In the genomic region with DNA sequence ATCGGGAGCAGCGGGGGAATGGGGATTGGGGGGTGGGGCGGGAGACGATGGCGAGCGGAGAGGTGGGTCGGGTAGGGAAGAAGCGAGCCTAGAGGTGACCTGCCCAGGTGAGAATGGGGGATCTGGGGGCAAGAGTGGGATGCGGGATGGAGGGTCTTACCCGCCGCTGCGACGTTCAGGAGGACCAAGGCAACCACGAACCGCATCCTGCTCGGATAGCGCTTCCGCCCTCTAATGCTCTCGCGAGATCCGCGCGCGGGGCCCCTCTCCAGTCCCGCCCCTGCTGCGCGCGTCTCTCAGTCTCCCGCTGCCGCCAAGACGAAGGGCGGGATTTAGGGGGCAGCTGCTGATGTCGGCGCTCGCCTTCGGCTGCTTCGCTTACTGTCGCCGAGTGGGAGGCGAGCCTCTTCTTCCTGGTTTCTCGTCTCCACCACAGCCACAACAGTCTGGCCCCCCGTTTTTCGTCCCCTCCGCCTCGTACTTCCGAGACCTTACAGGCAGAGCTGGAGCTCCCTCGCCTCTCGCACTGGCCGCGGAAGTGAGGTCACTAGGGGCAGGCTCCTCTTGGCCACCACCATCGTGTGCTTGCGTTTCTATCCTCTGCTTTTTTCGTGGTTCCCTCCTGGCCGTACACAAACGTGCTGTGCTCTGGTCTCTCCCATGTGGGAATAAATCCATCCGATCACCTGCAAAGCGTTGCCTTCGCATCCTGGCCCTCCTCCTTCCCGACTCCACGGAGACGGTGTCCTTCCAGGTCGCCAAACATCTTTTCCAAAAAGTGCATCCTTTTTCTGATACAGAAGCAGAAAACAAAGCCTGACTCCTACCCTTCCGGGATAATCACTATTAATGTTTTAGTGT, we compare ENCODE assay signal across 1 cellular context.
TF ChIP-seq lines count a peak whose summit lies in the region.

A gene (minus strand): TSS at position 233 of the 861 bp plus-strand sequence. CDS start 27 bp downstream, at position 206.

TF ChIP-seq in GM12878, 131 proteins besides CTCF, POLR2A, EP300 and RAD21 (continued from another document and continues in another):
- TF ChIP-seq, protein P1, sequence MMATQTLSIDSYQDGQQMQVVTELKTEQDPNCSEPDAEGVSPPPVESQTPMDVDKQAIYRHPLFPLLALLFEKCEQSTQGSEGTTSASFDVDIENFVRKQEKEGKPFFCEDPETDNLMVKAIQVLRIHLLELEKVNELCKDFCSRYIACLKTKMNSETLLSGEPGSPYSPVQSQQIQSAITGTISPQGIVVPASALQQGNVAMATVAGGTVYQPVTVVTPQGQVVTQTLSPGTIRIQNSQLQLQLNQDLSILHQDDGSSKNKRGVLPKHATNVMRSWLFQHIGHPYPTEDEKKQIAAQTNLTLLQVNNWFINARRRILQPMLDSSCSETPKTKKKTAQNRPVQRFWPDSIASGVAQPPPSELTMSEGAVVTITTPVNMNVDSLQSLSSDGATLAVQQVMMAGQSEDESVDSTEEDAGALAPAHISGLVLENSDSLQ (IDR thresholded peaks at IDR 0.05): peak; percentile 64
- 0 out of 2 replicates have a peak, but pooled peaks have one; percentile 48 for TF ChIP-seq TBL1XR1 (IDR thresholded peaks at IDR 0.05; ENCODE audit: low read depth, low read length)
- no peak for TF ChIP-seq NFIC (IDR thresholded peaks at IDR 0.05; ENCODE audit: low read depth, low read length)
- TF ChIP-seq, protein P2, sequence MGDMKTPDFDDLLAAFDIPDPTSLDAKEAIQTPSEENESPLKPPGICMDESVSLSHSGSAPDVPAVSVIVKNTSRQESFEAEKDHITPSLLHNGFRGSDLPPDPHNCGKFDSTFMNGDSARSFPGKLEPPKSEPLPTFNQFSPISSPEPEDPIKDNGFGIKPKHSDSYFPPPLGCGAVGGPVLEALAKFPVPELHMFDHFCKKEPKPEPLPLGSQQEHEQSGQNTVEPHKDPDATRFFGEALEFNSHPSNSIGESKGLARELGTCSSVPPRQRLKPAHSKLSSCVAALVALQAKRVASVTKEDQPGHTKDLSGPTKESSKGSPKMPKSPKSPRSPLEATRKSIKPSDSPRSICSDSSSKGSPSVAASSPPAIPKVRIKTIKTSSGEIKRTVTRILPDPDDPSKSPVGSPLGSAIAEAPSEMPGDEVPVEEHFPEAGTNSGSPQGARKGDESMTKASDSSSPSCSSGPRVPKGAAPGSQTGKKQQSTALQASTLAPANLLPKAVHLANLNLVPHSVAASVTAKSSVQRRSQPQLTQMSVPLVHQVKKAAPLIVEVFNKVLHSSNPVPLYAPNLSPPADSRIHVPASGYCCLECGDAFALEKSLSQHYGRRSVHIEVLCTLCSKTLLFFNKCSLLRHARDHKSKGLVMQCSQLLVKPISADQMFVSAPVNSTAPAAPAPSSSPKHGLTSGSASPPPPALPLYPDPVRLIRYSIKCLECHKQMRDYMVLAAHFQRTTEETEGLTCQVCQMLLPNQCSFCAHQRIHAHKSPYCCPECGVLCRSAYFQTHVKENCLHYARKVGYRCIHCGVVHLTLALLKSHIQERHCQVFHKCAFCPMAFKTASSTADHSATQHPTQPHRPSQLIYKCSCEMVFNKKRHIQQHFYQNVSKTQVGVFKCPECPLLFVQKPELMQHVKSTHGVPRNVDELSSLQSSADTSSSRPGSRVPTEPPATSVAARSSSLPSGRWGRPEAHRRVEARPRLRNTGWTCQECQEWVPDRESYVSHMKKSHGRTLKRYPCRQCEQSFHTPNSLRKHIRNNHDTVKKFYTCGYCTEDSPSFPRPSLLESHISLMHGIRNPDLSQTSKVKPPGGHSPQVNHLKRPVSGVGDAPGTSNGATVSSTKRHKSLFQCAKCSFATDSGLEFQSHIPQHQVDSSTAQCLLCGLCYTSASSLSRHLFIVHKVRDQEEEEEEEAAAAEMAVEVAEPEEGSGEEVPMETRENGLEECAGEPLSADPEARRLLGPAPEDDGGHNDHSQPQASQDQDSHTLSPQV (IDR thresholded peaks at IDR 0.05): no peak
- TF ChIP-seq NR2C2 (IDR thresholded peaks at IDR 0.05; ENCODE audit: borderline replicate concordance, control insufficient read depth, insufficient read length, low read depth): no peak
- TF ChIP-seq MXI1 (IDR thresholded peaks at IDR 0.05; ENCODE audit: low read depth, low read length): peak; percentile 80
- TF ChIP-seq ATF7 (IDR thresholded peaks at IDR 0.05; ENCODE audit: low read depth): peak; percentile 88
- TF ChIP-seq SUPT20H (IDR thresholded peaks at IDR 0.05; ENCODE audit: borderline replicate concordance, control insufficient read depth, low read depth, low read length): no peak
- TF ChIP-seq TCF3 (IDR thresholded peaks at IDR 0.05; ENCODE audit: borderline replicate concordance, insufficient read depth, low read depth, low read length): 0 out of 2 replicates have a peak, but pooled peaks have one; percentile 63
- peak; percentile 69 for TF ChIP-seq GABPA (IDR thresholded peaks at IDR 0.05; ENCODE audit: low read depth)
- TF ChIP-seq NFXL1 (IDR thresholded peaks at IDR 0.05; ENCODE audit: borderline replicate concordance): no peak
- TF ChIP-seq, protein P3, sequence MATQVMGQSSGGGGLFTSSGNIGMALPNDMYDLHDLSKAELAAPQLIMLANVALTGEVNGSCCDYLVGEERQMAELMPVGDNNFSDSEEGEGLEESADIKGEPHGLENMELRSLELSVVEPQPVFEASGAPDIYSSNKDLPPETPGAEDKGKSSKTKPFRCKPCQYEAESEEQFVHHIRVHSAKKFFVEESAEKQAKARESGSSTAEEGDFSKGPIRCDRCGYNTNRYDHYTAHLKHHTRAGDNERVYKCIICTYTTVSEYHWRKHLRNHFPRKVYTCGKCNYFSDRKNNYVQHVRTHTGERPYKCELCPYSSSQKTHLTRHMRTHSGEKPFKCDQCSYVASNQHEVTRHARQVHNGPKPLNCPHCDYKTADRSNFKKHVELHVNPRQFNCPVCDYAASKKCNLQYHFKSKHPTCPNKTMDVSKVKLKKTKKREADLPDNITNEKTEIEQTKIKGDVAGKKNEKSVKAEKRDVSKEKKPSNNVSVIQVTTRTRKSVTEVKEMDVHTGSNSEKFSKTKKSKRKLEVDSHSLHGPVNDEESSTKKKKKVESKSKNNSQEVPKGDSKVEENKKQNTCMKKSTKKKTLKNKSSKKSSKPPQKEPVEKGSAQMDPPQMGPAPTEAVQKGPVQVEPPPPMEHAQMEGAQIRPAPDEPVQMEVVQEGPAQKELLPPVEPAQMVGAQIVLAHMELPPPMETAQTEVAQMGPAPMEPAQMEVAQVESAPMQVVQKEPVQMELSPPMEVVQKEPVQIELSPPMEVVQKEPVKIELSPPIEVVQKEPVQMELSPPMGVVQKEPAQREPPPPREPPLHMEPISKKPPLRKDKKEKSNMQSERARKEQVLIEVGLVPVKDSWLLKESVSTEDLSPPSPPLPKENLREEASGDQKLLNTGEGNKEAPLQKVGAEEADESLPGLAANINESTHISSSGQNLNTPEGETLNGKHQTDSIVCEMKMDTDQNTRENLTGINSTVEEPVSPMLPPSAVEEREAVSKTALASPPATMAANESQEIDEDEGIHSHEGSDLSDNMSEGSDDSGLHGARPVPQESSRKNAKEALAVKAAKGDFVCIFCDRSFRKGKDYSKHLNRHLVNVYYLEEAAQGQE (IDR thresholded peaks at IDR 0.05; ENCODE audit: low read depth, low read length): 0 out of 2 replicates have a peak, but pooled peaks have one; percentile 13
- peak; percentile 95 for TF ChIP-seq CBFB (IDR thresholded peaks at IDR 0.05; ENCODE audit: low read depth)
- TF ChIP-seq, protein P4, sequence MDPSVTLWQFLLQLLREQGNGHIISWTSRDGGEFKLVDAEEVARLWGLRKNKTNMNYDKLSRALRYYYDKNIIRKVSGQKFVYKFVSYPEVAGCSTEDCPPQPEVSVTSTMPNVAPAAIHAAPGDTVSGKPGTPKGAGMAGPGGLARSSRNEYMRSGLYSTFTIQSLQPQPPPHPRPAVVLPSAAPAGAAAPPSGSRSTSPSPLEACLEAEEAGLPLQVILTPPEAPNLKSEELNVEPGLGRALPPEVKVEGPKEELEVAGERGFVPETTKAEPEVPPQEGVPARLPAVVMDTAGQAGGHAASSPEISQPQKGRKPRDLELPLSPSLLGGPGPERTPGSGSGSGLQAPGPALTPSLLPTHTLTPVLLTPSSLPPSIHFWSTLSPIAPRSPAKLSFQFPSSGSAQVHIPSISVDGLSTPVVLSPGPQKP (IDR thresholded peaks at IDR 0.05; ENCODE audit: low read depth, low read length): no peak; the same call in 1 of the 2 replicates
- TF ChIP-seq, protein P5, sequence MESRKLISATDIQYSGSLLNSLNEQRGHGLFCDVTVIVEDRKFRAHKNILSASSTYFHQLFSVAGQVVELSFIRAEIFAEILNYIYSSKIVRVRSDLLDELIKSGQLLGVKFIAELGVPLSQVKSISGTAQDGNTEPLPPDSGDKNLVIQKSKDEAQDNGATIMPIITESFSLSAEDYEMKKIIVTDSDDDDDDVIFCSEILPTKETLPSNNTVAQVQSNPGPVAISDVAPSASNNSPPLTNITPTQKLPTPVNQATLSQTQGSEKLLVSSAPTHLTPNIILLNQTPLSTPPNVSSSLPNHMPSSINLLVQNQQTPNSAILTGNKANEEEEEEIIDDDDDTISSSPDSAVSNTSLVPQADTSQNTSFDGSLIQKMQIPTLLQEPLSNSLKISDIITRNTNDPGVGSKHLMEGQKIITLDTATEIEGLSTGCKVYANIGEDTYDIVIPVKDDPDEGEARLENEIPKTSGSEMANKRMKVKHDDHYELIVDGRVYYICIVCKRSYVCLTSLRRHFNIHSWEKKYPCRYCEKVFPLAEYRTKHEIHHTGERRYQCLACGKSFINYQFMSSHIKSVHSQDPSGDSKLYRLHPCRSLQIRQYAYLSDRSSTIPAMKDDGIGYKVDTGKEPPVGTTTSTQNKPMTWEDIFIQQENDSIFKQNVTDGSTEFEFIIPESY (IDR thresholded peaks at IDR 0.05): no peak
- TF ChIP-seq, protein P6, sequence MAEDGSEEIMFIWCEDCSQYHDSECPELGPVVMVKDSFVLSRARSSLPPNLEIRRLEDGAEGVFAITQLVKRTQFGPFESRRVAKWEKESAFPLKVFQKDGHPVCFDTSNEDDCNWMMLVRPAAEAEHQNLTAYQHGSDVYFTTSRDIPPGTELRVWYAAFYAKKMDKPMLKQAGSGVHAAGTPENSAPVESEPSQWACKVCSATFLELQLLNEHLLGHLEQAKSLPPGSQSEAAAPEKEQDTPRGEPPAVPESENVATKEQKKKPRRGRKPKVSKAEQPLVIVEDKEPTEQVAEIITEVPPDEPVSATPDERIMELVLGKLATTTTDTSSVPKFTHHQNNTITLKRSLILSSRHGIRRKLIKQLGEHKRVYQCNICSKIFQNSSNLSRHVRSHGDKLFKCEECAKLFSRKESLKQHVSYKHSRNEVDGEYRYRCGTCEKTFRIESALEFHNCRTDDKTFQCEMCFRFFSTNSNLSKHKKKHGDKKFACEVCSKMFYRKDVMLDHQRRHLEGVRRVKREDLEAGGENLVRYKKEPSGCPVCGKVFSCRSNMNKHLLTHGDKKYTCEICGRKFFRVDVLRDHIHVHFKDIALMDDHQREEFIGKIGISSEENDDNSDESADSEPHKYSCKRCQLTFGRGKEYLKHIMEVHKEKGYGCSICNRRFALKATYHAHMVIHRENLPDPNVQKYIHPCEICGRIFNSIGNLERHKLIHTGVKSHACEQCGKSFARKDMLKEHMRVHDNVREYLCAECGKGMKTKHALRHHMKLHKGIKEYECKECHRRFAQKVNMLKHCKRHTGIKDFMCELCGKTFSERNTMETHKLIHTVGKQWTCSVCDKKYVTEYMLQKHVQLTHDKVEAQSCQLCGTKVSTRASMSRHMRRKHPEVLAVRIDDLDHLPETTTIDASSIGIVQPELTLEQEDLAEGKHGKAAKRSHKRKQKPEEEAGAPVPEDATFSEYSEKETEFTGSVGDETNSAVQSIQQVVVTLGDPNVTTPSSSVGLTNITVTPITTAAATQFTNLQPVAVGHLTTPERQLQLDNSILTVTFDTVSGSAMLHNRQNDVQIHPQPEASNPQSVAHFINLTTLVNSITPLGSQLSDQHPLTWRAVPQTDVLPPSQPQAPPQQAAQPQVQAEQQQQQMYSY (CRISPR knock-in tag; IDR thresholded peaks at IDR 0.05): no peak
- TF ChIP-seq, protein P7, sequence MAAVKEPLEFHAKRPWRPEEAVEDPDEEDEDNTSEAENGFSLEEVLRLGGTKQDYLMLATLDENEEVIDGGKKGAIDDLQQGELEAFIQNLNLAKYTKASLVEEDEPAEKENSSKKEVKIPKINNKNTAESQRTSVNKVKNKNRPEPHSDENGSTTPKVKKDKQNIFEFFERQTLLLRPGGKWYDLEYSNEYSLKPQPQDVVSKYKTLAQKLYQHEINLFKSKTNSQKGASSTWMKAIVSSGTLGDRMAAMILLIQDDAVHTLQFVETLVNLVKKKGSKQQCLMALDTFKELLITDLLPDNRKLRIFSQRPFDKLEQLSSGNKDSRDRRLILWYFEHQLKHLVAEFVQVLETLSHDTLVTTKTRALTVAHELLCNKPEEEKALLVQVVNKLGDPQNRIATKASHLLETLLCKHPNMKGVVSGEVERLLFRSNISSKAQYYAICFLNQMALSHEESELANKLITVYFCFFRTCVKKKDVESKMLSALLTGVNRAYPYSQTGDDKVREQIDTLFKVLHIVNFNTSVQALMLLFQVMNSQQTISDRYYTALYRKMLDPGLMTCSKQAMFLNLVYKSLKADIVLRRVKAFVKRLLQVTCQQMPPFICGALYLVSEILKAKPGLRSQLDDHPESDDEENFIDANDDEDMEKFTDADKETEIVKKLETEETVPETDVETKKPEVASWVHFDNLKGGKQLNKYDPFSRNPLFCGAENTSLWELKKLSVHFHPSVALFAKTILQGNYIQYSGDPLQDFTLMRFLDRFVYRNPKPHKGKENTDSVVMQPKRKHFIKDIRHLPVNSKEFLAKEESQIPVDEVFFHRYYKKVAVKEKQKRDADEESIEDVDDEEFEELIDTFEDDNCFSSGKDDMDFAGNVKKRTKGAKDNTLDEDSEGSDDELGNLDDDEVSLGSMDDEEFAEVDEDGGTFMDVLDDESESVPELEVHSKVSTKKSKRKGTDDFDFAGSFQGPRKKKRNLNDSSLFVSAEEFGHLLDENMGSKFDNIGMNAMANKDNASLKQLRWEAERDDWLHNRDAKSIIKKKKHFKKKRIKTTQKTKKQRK (IDR thresholded peaks at IDR 0.05; ENCODE audit: low read depth, low read length): no peak
- TF ChIP-seq, protein P8, sequence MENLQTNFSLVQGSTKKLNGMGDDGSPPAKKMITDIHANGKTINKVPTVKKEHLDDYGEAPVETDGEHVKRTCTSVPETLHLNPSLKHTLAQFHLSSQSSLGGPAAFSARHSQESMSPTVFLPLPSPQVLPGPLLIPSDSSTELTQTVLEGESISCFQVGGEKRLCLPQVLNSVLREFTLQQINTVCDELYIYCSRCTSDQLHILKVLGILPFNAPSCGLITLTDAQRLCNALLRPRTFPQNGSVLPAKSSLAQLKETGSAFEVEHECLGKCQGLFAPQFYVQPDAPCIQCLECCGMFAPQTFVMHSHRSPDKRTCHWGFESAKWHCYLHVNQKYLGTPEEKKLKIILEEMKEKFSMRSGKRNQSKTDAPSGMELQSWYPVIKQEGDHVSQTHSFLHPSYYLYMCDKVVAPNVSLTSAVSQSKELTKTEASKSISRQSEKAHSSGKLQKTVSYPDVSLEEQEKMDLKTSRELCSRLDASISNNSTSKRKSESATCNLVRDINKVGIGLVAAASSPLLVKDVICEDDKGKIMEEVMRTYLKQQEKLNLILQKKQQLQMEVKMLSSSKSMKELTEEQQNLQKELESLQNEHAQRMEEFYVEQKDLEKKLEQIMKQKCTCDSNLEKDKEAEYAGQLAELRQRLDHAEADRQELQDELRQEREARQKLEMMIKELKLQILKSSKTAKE (IDR thresholded peaks at IDR 0.05; ENCODE audit: low read depth, poor library complexity, severe bottlenecking): peak; percentile 66
- TF ChIP-seq LARP7 (IDR thresholded peaks at IDR 0.05): 0 out of 2 replicates have a peak, but pooled peaks have one; percentile 35
- TF ChIP-seq TCF7 (IDR thresholded peaks at IDR 0.05; ENCODE audit: borderline replicate concordance): no peak
- TF ChIP-seq FOS (IDR thresholded peaks at IDR 0.05; ENCODE audit: borderline replicate concordance, extremely low read depth, insufficient read length): no peak
- TF ChIP-seq ASH2L (IDR thresholded peaks at IDR 0.05; ENCODE audit: borderline replicate concordance, low read depth): no peak
- no peak for TF ChIP-seq FOXK2 (IDR thresholded peaks at IDR 0.05)
- TF ChIP-seq BMI1 (IDR thresholded peaks at IDR 0.05; ENCODE audit: borderline replicate concordance): no peak
